14 cellular contexts compared by ENCODE assay signal in the genomic region with DNA sequence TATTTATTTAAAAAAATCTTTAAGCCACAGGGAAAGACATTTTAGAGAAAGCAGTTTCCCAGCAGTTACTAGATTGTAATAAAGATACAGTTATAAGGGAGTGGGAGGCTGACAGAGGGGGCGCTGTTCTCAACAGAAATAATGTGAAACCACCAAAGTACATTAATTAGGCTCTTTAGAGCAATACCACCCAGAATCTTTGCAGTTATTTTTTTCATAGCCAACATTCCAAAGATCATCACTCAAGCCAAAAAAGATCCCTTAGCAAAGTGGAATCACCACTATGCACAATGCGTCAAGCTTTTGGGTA.
DNase-seq lines count a peak whose midpoint lies in the region; ATAC-seq and TF ChIP-seq lines count a peak whose summit lies in the region.
"Had no signal": no experiment of that assay in that cellular context is flagged by ENCODE, and none has a peak within 500 bp of the region (broad histone marks: within the 10 kb centered on the region; RNA-seq: fewer than 3 reads in every experiment).

No MANE protein-coding gene starts in this region.

- DNase-seq in BE2C = peak; percentile 6
- DNase-seq in SK-N-SH = peak; percentile 10
- peak; percentile 20 for DNase-seq in iPS-NIHi7 (ENCODE audit: extremely low spot score)
- no peak for DNase-seq in DMS79 treated with DMSO at 0.1 percent for 48 hours (lab: John Stamatoyannopoulos, UW)
- DNase-seq in Karpas-422 = no peak
- DNase-seq in NCI-H2081 (lab: John Stamatoyannopoulos, UW) = no peak
- DNase-seq: activated CD4-positive, CD25-positive, alpha-beta regulatory T cell; IMR-90; kidney glomerular epithelial cell; NCI-H1930 had no signal

- CTCF ChIA-PET in SK-N-SH (lab: Yijun Ruan, JAX) = interaction anchor here (0.6 to 0.9 kb wide), 3 partner anchors 15 to 239 kb away, joined by 3 to 4 read pairs (median 3); no protein-coding TSS in a partner anchor

- POLR2A ChIA-PET in SK-N-SH (lab: Yijun Ruan, JAX) = no interaction called here

- no peak overlapping the region for H3K27ac ChIP-seq in KMS-11
- H3K27ac ChIP-seq in SK-N-SH (ENCODE audit: low read depth in 2 of 2, low read length in 1 of 2) = no peak overlapping the region
- H3K27ac ChIP-seq in Karpas-422 (ENCODE audit: low read length) = no peak overlapping the region
- H3K27ac ChIP-seq: thoracic aorta had no signal

- no peaks in the 10 kb centered on the region for H4K20me1 ChIP-seq in KMS-11 (ENCODE audit: insufficient read depth)
- no peaks in the 10 kb centered on the region for H4K20me1 ChIP-seq in SK-N-SH (ENCODE audit: insufficient read depth)
- no peaks in the 10 kb centered on the region for H4K20me1 ChIP-seq in Karpas-422 (ENCODE audit: insufficient read depth, low read depth, low read length)

- H3K9me3 ChIP-seq in BE2C = no peaks in the 10 kb centered on the region
- H3K9me3 ChIP-seq in SK-N-SH = no peaks in the 10 kb centered on the region
- peaks cover 8% of the 10 kb centered on the region; the same call in 1 of the 2 replicates for H3K9me3 ChIP-seq in Karpas-422 (ENCODE audit: low read length)
- H3K9me3 ChIP-seq: thoracic aorta had no signal

- no peak for TF ChIP-seq RAD21 in SK-N-SH (IDR thresholded peaks at IDR 0.05; ENCODE audit: low read length)

- TF ChIP-seq EP300 in SK-N-SH (IDR thresholded peaks at IDR 0.05; ENCODE audit: borderline replicate concordance in 1 of 2, low read depth in 1 of 2, low read length in 1 of 2) = no peak

- peak overlapping the region; percentile 60 for H3K4me2 ChIP-seq in KMS-11
- H3K4me2 ChIP-seq in SK-N-SH = peak overlapping the region; percentile 68
- no peak overlapping the region for H3K4me2 ChIP-seq in Karpas-422 (ENCODE audit: low read depth, low read length, poor library complexity, severe bottlenecking)

- TF ChIP-seq CTCF in BE2C (IDR thresholded peaks at IDR 0.05; ENCODE audit: low read depth, low read length) (peak; percentile 38), KMS-11 (conservative IDR thresholded peaks at IDR 0.05; ENCODE audit: low read depth, low read length) (peak; percentile 71; the same call in 1 of the 2 replicates), SK-N-SH (IDR thresholded peaks at IDR 0.05) (peak; percentile 58)

- no peaks in the 10 kb centered on the region for H3K9me2 ChIP-seq in SK-N-SH
- H3K9me2 ChIP-seq in Karpas-422 (replicated peaks; ENCODE audit: insufficient read depth, low read length) = no peaks in the 10 kb centered on the region

- H3K9ac ChIP-seq in KMS-11 = peak overlapping the region; percentile 41; the same call in 1 of the 2 replicates
- H3K9ac ChIP-seq in SK-N-SH = no peak overlapping the region
- H3K9ac ChIP-seq in Karpas-422 (ENCODE audit: low read length) = no peak overlapping the region

- H2AFZ ChIP-seq in KMS-11 (ENCODE audit: low read depth) (peak overlapping the region; percentile 87; the same call in 1 of the 2 replicates), SK-N-SH (ENCODE audit: low read depth) (0 out of 2 replicates have a peak overlapping the region, but pooled peaks have one; percentile 68), Karpas-422 (ENCODE audit: low read length) (no peak overlapping the region)

- no peaks in the 10 kb centered on the region for H3K79me2 ChIP-seq in KMS-11 (ENCODE audit: insufficient read depth, low read depth)
- H3K79me2 ChIP-seq in SK-N-SH (ENCODE audit: insufficient read depth) = no peaks in the 10 kb centered on the region
- H3K79me2 ChIP-seq in Karpas-422 (ENCODE audit: low read length) = no peaks in the 10 kb centered on the region

- H3K4me1 ChIP-seq in BE2C = no peaks in the 10 kb centered on the region
- H3K4me1 ChIP-seq in KMS-11 (ENCODE audit: low read depth, poor library complexity, severe bottlenecking) = no peaks in the 10 kb centered on the region
- peaks cover 0 to 2% of the 10 kb centered on the region in 2 experiments; a peak in 1 of 4 replicates for H3K4me1 ChIP-seq in SK-N-SH (ENCODE audit: control insufficient read depth in 1 of 2, insufficient read depth in 2 of 2, low read depth in 1 of 2, low read length in 1 of 2)
- no peaks in the 10 kb centered on the region for H3K4me1 ChIP-seq in Karpas-422 (ENCODE audit: low read length)

- no peaks in the 10 kb centered on the region for H3K36me3 ChIP-seq in BE2C
- H3K36me3 ChIP-seq in KMS-11 (ENCODE audit: insufficient read depth) = no peaks in the 10 kb centered on the region
- H3K36me3 ChIP-seq in SK-N-SH (replicated peaks in 1 of 2; ENCODE audit: control insufficient read depth in 1 of 2, insufficient read depth in 2 of 2, low read length in 1 of 2) = no peaks in the 10 kb centered on the region
- no peaks in the 10 kb centered on the region for H3K36me3 ChIP-seq in Karpas-422 (ENCODE audit: insufficient read depth, low read length)
- H3K36me3 ChIP-seq: thoracic aorta had no signal

- WGBS in SK-N-SH (ENCODE audit: low lambda C conversion rate) = 63% methylated on average over 2 of the region's 2 CpGs

- H3K4me3 ChIP-seq in BE2C (ENCODE audit: low read depth, low read length) = no peak overlapping the region
- no peak overlapping the region for H3K4me3 ChIP-seq in KMS-11 (IDR thresholded peaks at IDR 0.05; ENCODE audit: insufficient read depth, low read depth, low read length)
- peak overlapping the region; percentile 36 to 53; a peak in 3 of 4 replicates for H3K4me3 ChIP-seq in SK-N-SH (ENCODE audit: low read depth in 2 of 2, low read length in 1 of 2)
- H3K4me3 ChIP-seq in Karpas-422 (ENCODE audit: low read length) = no peak overlapping the region
- H3K4me3 ChIP-seq: thoracic aorta had no signal

- no peaks in the 10 kb centered on the region for H3F3A ChIP-seq in SK-N-SH (replicated peaks; ENCODE audit: insufficient read depth)

- no peak for ATAC-seq in HG02642 (IDR thresholded peaks at IDR 0.05; ENCODE audit: poor library complexity, unreplicated experiment)
- ATAC-seq: activated naive CD4-positive, alpha-beta T cell treated with anti-CD3 and anti-CD28 coated beads, Interleukin-2, amount 50 U/mL, for 72 hours had no signal

- H3K27me3 ChIP-seq in BE2C (no peaks in the 10 kb centered on the region), KMS-11 (ENCODE audit: insufficient read depth, low read depth) (no peaks in the 10 kb centered on the region), SK-N-SH (ENCODE audit: insufficient read depth) (no peaks in the 10 kb centered on the region), Karpas-422 (ENCODE audit: low read length) (no peaks in the 10 kb centered on the region)

TF ChIP-seq in SK-N-SH, 30 proteins besides CTCF, POLR2A, EP300 and RAD21:
- TF ChIP-seq TEAD4 (IDR thresholded peaks at IDR 0.05; ENCODE audit: borderline replicate concordance, insufficient read depth) = no peak
- TF ChIP-seq, protein P1, sequence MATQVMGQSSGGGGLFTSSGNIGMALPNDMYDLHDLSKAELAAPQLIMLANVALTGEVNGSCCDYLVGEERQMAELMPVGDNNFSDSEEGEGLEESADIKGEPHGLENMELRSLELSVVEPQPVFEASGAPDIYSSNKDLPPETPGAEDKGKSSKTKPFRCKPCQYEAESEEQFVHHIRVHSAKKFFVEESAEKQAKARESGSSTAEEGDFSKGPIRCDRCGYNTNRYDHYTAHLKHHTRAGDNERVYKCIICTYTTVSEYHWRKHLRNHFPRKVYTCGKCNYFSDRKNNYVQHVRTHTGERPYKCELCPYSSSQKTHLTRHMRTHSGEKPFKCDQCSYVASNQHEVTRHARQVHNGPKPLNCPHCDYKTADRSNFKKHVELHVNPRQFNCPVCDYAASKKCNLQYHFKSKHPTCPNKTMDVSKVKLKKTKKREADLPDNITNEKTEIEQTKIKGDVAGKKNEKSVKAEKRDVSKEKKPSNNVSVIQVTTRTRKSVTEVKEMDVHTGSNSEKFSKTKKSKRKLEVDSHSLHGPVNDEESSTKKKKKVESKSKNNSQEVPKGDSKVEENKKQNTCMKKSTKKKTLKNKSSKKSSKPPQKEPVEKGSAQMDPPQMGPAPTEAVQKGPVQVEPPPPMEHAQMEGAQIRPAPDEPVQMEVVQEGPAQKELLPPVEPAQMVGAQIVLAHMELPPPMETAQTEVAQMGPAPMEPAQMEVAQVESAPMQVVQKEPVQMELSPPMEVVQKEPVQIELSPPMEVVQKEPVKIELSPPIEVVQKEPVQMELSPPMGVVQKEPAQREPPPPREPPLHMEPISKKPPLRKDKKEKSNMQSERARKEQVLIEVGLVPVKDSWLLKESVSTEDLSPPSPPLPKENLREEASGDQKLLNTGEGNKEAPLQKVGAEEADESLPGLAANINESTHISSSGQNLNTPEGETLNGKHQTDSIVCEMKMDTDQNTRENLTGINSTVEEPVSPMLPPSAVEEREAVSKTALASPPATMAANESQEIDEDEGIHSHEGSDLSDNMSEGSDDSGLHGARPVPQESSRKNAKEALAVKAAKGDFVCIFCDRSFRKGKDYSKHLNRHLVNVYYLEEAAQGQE (IDR thresholded peaks at IDR 0.05; ENCODE audit: low read depth, low read length) = no peak
- TF ChIP-seq JUND (IDR thresholded peaks at IDR 0.05) = no peak
- TF ChIP-seq SIN3A (IDR thresholded peaks at IDR 0.05; ENCODE audit: borderline replicate concordance, low read depth, low read length) = no peak
- TF ChIP-seq GATA2 (CRISPR knock-in tag; IDR thresholded peaks at IDR 0.05) = no peak
- TF ChIP-seq MEF2A (IDR thresholded peaks at IDR 0.05; ENCODE audit: borderline replicate concordance, low read depth) = no peak
- TF ChIP-seq ELF1 (IDR thresholded peaks at IDR 0.05) = no peak
- no peak for TF ChIP-seq MXI1 (IDR thresholded peaks at IDR 0.05; ENCODE audit: low read depth, low read length)
- TF ChIP-seq NRF1 (IDR thresholded peaks at IDR 0.05; ENCODE audit: low read depth, low read length) = no peak
- TF ChIP-seq FOXM1 (IDR thresholded peaks at IDR 0.05; ENCODE audit: low read depth) = no peak
- TF ChIP-seq, protein P2, sequence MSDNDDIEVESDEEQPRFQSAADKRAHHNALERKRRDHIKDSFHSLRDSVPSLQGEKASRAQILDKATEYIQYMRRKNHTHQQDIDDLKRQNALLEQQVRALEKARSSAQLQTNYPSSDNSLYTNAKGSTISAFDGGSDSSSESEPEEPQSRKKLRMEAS (IDR thresholded peaks at IDR 0.05; ENCODE audit: low read depth) = no peak
- TF ChIP-seq POLR2AphosphoS5 (IDR thresholded peaks at IDR 0.05; ENCODE audit: low read depth, low read length) = no peak
- TF ChIP-seq CHD2 (IDR thresholded peaks at IDR 0.05; ENCODE audit: low read length, partially characterized antibody) = no peak
- no peak for TF ChIP-seq EZH2phosphoT487 (IDR thresholded peaks at IDR 0.05; ENCODE audit: borderline replicate concordance, low read depth)

Comparison
In these comparisons a context has a peak if more than half of its experiments do, and no peak if none do; other contexts are left out.
1. DNase-seq: peak in BE2C (single experiment), SK-N-SH (single experiment) and iPS-NIHi7 (single experiment); none in DMS79 treated with DMSO at 0.1 percent for 48 hours (single experiment), Karpas-422 (single experiment) and NCI-H2081 (0 of 2).
2. H3K4me3 ChIP-seq: peak in SK-N-SH (2 of 2); none in BE2C (single experiment), KMS-11 (single experiment) and Karpas-422 (single experiment).
3. Peak in every context shown above with its lines, with median percentiles within 50 percentile points of each other: CTCF ChIP-seq.